ENCODE assay signal across 1 cellular context in genomic region chr15:63136742-63137141, GRCh38.
TF ChIP-seq lines count a peak whose summit lies in the region.

No MANE protein-coding gene starts in this region.

TF ChIP-seq in endothelial cell of umbilical vein, 7 proteins besides CTCF, POLR2A, EP300 and RAD21:
- TF ChIP-seq GATA2 (IDR thresholded peaks at IDR 0.05; ENCODE audit: insufficient read depth, insufficient read length, low read depth, low read length): no peak
- no peak for TF ChIP-seq FOS (IDR thresholded peaks at IDR 0.05; ENCODE audit: borderline replicate concordance, insufficient read depth, low read length)
- no peak for TF ChIP-seq MYC (IDR thresholded peaks at IDR 0.05; ENCODE audit: low read depth, low read length)
- TF ChIP-seq MAX (IDR thresholded peaks at IDR 0.05; ENCODE audit: insufficient read depth, insufficient read length): no peak
- no peak for TF ChIP-seq JUN (IDR thresholded peaks at IDR 0.05; ENCODE audit: borderline replicate concordance, insufficient read depth, insufficient read length, low read depth)
- TF ChIP-seq EZH2 (IDR thresholded peaks at IDR 0.05; ENCODE audit: borderline replicate concordance, low read depth, low read length, severe bottlenecking): no peak
- no peak for TF ChIP-seq POLR2AphosphoS5 (IDR thresholded peaks at IDR 0.05; ENCODE audit: insufficient read depth, low read depth, low read length)
